In genomic region chr17:81858170-81858966, GRCh38 we compare ENCODE assay signal across 1 cellular context.
TF ChIP-seq lines count a peak whose summit lies in the region.

No MANE protein-coding gene starts in this region.

TF ChIP-seq in K562, 482 proteins besides CTCF, POLR2A, EP300 and RAD21 (continued from another document and continues in another):
- TF ChIP-seq ZBTB33 (CRISPR knock-in tag; IDR thresholded peaks at IDR 0.05) (no peak), ZNF655 (CRISPR knock-in tag; IDR thresholded peaks at IDR 0.05) (no peak), MEF2D (tag; conservative IDR thresholded peaks at IDR 0.05; ENCODE audit: low read depth) (no peak), LCOR (CRISPR knock-in tag; IDR thresholded peaks at IDR 0.05) (no peak), KAT7 (CRISPR knock-in tag; IDR thresholded peaks at IDR 0.05; ENCODE audit: borderline replicate concordance) (no peak), HNRNPK (IDR thresholded peaks at IDR 0.05; ENCODE audit: low read depth, low read length, poor library complexity, severe bottlenecking) (no peak), MBD1 (CRISPR knock-in tag; IDR thresholded peaks at IDR 0.05) (no peak), HSF4 (CRISPR knock-in tag; IDR thresholded peaks at IDR 0.05; ENCODE audit: borderline replicate concordance) (no peak), RBM39 (optimal IDR thresholded peaks at IDR 0.05; ENCODE audit: low read depth, low read length) (no peak), SMAD4 (CRISPR knock-in tag; conservative IDR thresholded peaks at IDR 0.05) (no peak), BCLAF1 (IDR thresholded peaks at IDR 0.05; ENCODE audit: borderline replicate concordance in 1 of 2, control insufficient read depth in 1 of 2, low read depth in 2 of 2, low read length in 1 of 2) (no peak), NKRF (IDR thresholded peaks at IDR 0.05; ENCODE audit: borderline replicate concordance) (no peak), ARID4B (CRISPR knock-in tag; IDR thresholded peaks at IDR 0.05) (0 out of 2 replicates have a peak, but pooled peaks have one; percentile 50), NONO (IDR thresholded peaks at IDR 0.05; ENCODE audit: low read depth in 2 of 2, low read length in 1 of 2) (no peak), ZBTB40 (IDR thresholded peaks at IDR 0.05) (no peak), ZBTB40 (CRISPR knock-in tag; IDR thresholded peaks at IDR 0.05) (no peak), ATF1 (CRISPR knock-in tag; IDR thresholded peaks at IDR 0.05) (no peak), ATF1 (tag; IDR thresholded peaks at IDR 0.05) (no peak), OTX1 (CRISPR knock-in tag; IDR thresholded peaks at IDR 0.05) (no peak), ZNF586 (CRISPR knock-in tag; conservative IDR thresholded peaks at IDR 0.05) (no peak), ZFP36 (IDR thresholded peaks at IDR 0.05; ENCODE audit: low read depth, low read length, partially characterized antibody) (no peak), ZNF695 (CRISPR knock-in tag; IDR thresholded peaks at IDR 0.05) (no peak), ZFP1 (CRISPR knock-in tag; IDR thresholded peaks at IDR 0.05) (no peak), ARNT (IDR thresholded peaks at IDR 0.05) (no peak), TEAD4 (IDR thresholded peaks at IDR 0.05; ENCODE audit: low read length) (no peak), TEAD4 (CRISPR knock-in tag; IDR thresholded peaks at IDR 0.05; ENCODE audit: borderline replicate concordance) (0 out of 2 replicates have a peak, but pooled peaks have one; percentile 37), MAFG (tag; conservative IDR thresholded peaks at IDR 0.05) (no peak), EZH2 (IDR thresholded peaks at IDR 0.05; ENCODE audit: borderline replicate concordance, low read depth, low read length) (no peak), RBBP5 (IDR thresholded peaks at IDR 0.05; ENCODE audit: borderline replicate concordance, insufficient read depth, low read length, poor library complexity, severe bottlenecking) (peak; percentile 2)
